In the genomic region with DNA sequence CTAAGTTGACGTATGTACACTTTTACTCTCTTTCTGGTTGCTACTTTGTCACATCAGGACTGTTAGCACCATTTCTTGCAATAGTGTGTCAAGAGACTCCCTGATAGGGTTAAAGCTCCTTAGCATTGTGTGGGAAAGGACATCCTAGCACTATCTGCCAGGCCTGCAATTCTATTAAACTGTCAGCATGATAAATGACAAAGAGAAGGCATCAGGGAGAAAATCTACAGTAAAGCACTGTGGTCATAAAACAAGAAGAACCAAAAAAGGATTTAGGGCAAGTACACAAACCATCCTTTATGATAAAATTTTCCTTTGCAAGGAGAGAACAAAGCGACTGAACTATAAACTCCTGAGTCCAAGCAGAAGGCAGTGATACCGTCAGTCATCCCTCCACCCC, we compare ENCODE assay signal across 27 cellular contexts. TPM values are rescaled to one million over a fixed set of nuclear protein-coding genes. Genes with fewer than 3 reads are reported as not detected.
"Had no signal": no experiment of that assay in that cellular context is flagged by ENCODE, and none has a peak within 500 bp of the region (broad histone marks: within the 10 kb centered on the region; RNA-seq: fewer than 3 reads in every experiment).

No MANE protein-coding gene starts in this region.

- FAIRE-seq: astrocyte had no signal

- DNase-seq: activated B cell treated with CpG ODN at 0.5 μM for 24 hours; activated CD4-positive, alpha-beta memory T cell treated with anti-CD3 and anti-CD28 coated beads for 36 hours; activated CD4-positive, alpha-beta T cell treated with anti-CD3 and anti-CD28 coated beads for 4 hours; activated CD4-positive, alpha-beta T cell treated with anti-CD3 and anti-CD28 coated beads, Interleukin-2, amount 50 U/mL, for 1 hour; activated CD4-positive, CD25-positive, alpha-beta regulatory T cell treated with anti-CD3 and anti-CD28 coated beads, Interleukin-2, amount 50 U/mL, for 72 hours; activated CD8-positive, alpha-beta memory T cell treated with anti-CD3 and anti-CD28 coated beads, Interleukin-2, amount 50 U/mL, for 4 hours; activated gamma-delta T cell treated with Interleukin-2 at 50 U/mL for 16 hours; activated naive CD4-positive, alpha-beta T cell treated with anti-CD3 and anti-CD28 coated beads for 36 hours; activated T-cell treated with anti-CD3 and anti-CD28 coated beads for 4 hours; activated T-cell treated with anti-CD3 and anti-CD28 coated beads, Interleukin-2, amount 50 U/mL, for 4 hours; adrenal gland; body of pancreas; Kasumi-1; KG1; MG63; NCI-H1048; NCI-H1105 treated with DMSO at 0.1 percent for 48 hours; NCI-H1436; NCI-H1694; NCI-H2029; NCI-H2171 treated with DMSO at 0.1 percent for 48 hours; NCI-H345; NCI-H69; SHP77; SJCRH30; SK-N-SH had no signal

RNA-seq across cellular contexts. Expression of gene SLC35F4, which starts 31.3 kb away (rescaled TPM):
- polyA plus RNA-seq: adrenal gland, SK-N-SH had no signal
